In the genomic region with DNA sequence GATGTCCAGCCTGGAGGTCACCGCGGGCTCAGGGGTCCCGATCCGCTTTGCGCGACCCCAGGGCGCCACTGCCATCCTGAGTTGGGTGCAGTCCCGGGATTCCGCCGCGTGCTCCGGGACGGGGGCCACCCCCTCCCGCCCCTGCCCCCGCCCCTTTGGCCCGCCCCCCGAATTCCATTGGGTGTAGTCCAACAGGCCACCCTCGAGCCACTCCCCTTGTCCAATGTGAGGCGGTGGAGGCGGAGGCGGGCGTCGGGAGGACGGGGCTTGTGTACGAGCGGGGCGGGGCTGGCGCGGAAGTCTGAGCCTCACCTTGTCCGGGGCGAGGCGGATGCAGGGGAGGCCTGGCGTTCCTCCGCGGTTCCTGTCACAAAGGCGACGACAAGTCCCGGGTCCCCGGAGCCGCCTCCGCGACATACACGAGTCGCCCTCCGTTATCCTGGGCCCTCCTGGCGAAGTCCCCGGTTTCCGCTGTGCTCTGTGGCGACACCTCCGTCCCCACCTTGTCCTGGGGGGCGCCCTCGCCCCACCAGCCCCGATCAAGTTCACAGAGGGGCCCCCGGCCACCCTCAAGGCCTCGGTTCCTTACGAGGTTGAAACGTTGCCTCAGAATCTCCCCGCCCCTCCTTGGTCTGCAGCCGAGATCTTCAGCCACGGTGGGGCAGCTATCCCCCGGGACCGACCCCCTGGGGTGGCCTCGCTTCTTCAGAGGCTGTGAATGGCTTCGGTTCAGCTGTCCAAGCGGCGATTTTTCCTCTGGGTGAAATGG, we compare ENCODE assay signal across 1 cellular context.
TF ChIP-seq lines count a peak whose summit lies in the region.

No MANE protein-coding gene starts in this region.

TF ChIP-seq in K562, 482 proteins besides CTCF, POLR2A, EP300 and RAD21 (continued from another document):
- TF ChIP-seq FOXM1 (IDR thresholded peaks at IDR 0.05; ENCODE audit: low read depth) (no peak), FOXM1 (CRISPR knock-in tag; IDR thresholded peaks at IDR 0.05; ENCODE audit: low read depth) (0 out of 2 replicates have a peak, but pooled peaks have one; percentile 23), ZNF232 (CRISPR knock-in tag; IDR thresholded peaks at IDR 0.05) (no peak), KLF13 (tag; IDR thresholded peaks at IDR 0.05; ENCODE audit: borderline replicate concordance, low read depth) (no peak), ZNF263 (CRISPR knock-in tag; IDR thresholded peaks at IDR 0.05; ENCODE audit: borderline replicate concordance) (peak; percentile 88), RBFOX2 (IDR thresholded peaks at IDR 0.05; ENCODE audit: low read depth, low read length) (peak; percentile 87), TAF1 (IDR thresholded peaks at IDR 0.05; ENCODE audit: control insufficient read depth, extremely low read depth, insufficient read depth, low read length, severe bottlenecking) (peak; percentile 86), SAP30 (IDR thresholded peaks at IDR 0.05; ENCODE audit: borderline replicate concordance, insufficient read depth, low read depth, low read length, poor library complexity, severe bottlenecking) (peak; percentile 70), ZNF143 (CRISPR knock-in tag; IDR thresholded peaks at IDR 0.05) (no peak), POLR2AphosphoS2 (IDR thresholded peaks at IDR 0.05; ENCODE audit: low read length) (peak; percentile 39; the same call in 1 of the 2 replicates), KAT7 (CRISPR knock-in tag; IDR thresholded peaks at IDR 0.05; ENCODE audit: borderline replicate concordance) (no peak), ZNF134 (CRISPR knock-in tag; conservative IDR thresholded peaks at IDR 0.05) (0 out of 2 replicates have a peak, but pooled peaks have one; percentile 27), MAFK (IDR thresholded peaks at IDR 0.05; ENCODE audit: low read length) (0 out of 2 replicates have a peak, but pooled peaks have one; percentile 2), ZC3H4 (CRISPR knock-in tag; IDR thresholded peaks at IDR 0.05; ENCODE audit: borderline replicate concordance) (peak; percentile 95)
- TF ChIP-seq, protein P1, sequence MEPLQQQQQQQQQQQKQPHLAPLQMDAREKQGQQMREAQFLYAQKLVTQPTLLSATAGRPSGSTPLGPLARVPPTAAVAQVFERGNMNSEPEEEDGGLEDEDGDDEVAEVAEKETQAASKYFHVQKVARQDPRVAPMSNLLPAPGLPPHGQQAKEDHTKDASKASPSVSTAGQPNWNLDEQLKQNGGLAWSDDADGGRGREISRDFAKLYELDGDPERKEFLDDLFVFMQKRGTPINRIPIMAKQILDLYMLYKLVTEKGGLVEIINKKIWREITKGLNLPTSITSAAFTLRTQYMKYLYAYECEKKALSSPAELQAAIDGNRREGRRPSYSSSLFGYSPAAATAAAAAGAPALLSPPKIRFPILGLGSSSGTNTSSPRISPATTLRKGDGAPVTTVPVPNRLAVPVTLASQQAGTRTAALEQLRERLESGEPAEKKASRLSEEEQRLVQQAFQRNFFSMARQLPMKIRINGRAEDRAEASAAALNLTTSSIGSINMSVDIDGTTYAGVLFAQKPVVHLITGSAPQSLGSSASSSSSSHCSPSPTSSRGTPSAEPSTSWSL (CRISPR knock-in tag; IDR thresholded peaks at IDR 0.05; ENCODE audit: borderline replicate concordance): 0 out of 2 replicates have a peak, but pooled peaks have one; percentile 72
- TF ChIP-seq, protein P2, sequence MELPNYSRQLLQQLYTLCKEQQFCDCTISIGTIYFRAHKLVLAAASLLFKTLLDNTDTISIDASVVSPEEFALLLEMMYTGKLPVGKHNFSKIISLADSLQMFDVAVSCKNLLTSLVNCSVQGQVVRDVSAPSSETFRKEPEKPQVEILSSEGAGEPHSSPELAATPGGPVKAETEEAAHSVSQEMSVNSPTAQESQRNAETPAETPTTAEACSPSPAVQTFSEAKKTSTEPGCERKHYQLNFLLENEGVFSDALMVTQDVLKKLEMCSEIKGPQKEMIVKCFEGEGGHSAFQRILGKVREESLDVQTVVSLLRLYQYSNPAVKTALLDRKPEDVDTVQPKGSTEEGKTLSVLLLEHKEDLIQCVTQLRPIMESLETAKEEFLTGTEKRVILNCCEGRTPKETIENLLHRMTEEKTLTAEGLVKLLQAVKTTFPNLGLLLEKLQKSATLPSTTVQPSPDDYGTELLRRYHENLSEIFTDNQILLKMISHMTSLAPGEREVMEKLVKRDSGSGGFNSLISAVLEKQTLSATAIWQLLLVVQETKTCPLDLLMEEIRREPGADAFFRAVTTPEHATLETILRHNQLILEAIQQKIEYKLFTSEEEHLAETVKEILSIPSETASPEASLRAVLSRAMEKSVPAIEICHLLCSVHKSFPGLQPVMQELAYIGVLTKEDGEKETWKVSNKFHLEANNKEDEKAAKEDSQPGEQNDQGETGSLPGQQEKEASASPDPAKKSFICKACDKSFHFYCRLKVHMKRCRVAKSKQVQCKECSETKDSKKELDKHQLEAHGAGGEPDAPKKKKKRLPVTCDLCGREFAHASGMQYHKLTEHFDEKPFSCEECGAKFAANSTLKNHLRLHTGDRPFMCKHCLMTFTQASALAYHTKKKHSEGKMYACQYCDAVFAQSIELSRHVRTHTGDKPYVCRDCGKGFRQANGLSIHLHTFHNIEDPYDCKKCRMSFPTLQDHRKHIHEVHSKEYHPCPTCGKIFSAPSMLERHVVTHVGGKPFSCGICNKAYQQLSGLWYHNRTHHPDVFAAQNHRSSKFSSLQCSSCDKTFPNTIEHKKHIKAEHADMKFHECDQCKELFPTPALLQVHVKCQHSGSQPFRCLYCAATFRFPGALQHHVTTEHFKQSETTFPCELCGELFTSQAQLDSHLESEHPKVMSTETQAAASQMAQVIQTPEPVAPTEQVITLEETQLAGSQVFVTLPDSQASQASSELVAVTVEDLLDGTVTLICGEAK (IDR thresholded peaks at IDR 0.05): no peak
- TF ChIP-seq, protein P2 (CRISPR knock-in tag; IDR thresholded peaks at IDR 0.05): no peak
- TF ChIP-seq, protein P3, sequence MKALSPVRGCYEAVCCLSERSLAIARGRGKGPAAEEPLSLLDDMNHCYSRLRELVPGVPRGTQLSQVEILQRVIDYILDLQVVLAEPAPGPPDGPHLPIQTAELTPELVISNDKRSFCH (CRISPR knock-in tag; IDR thresholded peaks at IDR 0.05): no peak
- TF ChIP-seq, protein P3 (tag; IDR thresholded peaks at IDR 0.05): 0 out of 2 replicates have a peak, but pooled peaks have one; percentile 3
- TF ChIP-seq, protein P4, sequence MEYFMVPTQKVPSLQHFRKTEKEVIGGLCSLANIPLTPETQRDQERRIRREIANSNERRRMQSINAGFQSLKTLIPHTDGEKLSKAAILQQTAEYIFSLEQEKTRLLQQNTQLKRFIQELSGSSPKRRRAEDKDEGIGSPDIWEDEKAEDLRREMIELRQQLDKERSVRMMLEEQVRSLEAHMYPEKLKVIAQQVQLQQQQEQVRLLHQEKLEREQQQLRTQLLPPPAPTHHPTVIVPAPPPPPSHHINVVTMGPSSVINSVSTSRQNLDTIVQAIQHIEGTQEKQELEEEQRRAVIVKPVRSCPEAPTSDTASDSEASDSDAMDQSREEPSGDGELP (CRISPR knock-in tag; IDR thresholded peaks at IDR 0.05; ENCODE audit: borderline replicate concordance): peak; percentile 27; the same call in 1 of the 2 replicates
